In genomic region chr2:70068119-70068518, GRCh38 we compare ENCODE assay signal across 14 cellular contexts. TPM values are rescaled to one million over a fixed set of nuclear protein-coding genes. Genes with fewer than 3 reads are reported as not detected.
A peak's percentile ranks its signal among the peaks of the same experiment; 100 is the strongest.
DNase-seq lines count a peak whose midpoint lies in the region; ATAC-seq and TF ChIP-seq lines count a peak whose summit lies in the region.
"Had no signal": no experiment of that assay in that cellular context is flagged by ENCODE, and none has a peak within 500 bp of the region (broad histone marks: within the 10 kb centered on the region; RNA-seq: fewer than 3 reads in every experiment).

No MANE protein-coding gene starts in this region.

- WGBS in esophagus, 2 donors, result 94 to 96% methylated on average over 3 of the region's 3 CpGs
- 91 to 96% methylated on average over 3 of the region's 3 CpGs for WGBS in aorta, 2 donors

- intact Hi-C loops in CD4-positive, alpha-beta memory T cell (cut with micrococcal nuclease), result loop anchor here (5.0 kb wide), 1 partner anchor 179 kb away; the partner anchor contains the start of gene TIA1
- intact Hi-C loops in aorta (cut with DNase I), result loop anchor here in 1 of 2 donors (5.0 to 10.0 kb wide), 2 partner anchors 36 to 333 kb away; no protein-coding TSS in a partner anchor

- H3K27ac Mint-ChIP-seq in CD4-positive, alpha-beta memory T cell, result peak overlapping the region; percentile 81 to 99 (median 98)
- H3K27ac Mint-ChIP-seq in T-helper 17 cell, result peak overlapping the region; percentile 94
- H3K27ac Mint-ChIP-seq in progenitor cell of endocrine pancreas, result peak overlapping the region; percentile 8

- CTCF ChIA-PET in CD4-positive, alpha-beta memory T cell (lab: Charles Lee; ENCODE audit: partially characterized antibody), result interaction anchor here (1.1 to 5.8 kb wide), 12 partner anchors 13 to 233 kb away, joined by 3 to 109 read pairs (median 5); partner anchors contain the start of genes FAM136A and MXD1

- H3K4me3 ChIP-seq in CD4-positive, alpha-beta memory T cell (ENCODE audit: low read length in 2 of 2), result no peak overlapping the region
- no peak overlapping the region for H3K4me3 ChIP-seq in esophagus (ENCODE audit: low read depth in 1 of 2, low read length in 2 of 2)
- H3K4me3 ChIP-seq in aorta (ENCODE audit: low read length in 2 of 2), result no peak overlapping the region
- H3K4me3 ChIP-seq: BLaER1 treated with 17β-estradiol and CSF1 and Interleukin-3, amounts not matched to agents 10 nM and 100 nM; cardiac muscle cell; esophagus muscularis mucosa had no signal

- no peaks in the 10 kb centered on the region for H3K9me3 Mint-ChIP-seq in CD4-positive, alpha-beta memory T cell
- no peaks in the 10 kb centered on the region for H3K9me3 Mint-ChIP-seq in progenitor cell of endocrine pancreas (ENCODE audit: low read depth)

- ATAC-seq in T-helper 17 cell (no peak), HG02870 (IDR thresholded peaks at IDR 0.05; ENCODE audit: unreplicated experiment) (no peak), aorta (ENCODE audit: low FRiP score) (no peak)
- ATAC-seq: PC-3 had no signal

- TF ChIP-seq CTCF in progenitor cell of endocrine pancreas (IDR thresholded peaks at IDR 0.05; ENCODE audit: unreplicated experiment), result no peak

- H3K4me1 ChIP-seq in CD4-positive, alpha-beta memory T cell (ENCODE audit: insufficient read depth, low read length), result peaks cover 45% of the 10 kb centered on the region
- H3K4me1 ChIP-seq in esophagus (ENCODE audit: control insufficient read depth in 2 of 2, insufficient read depth in 2 of 2, low read length in 1 of 2), result peaks cover 0 to 1% of the 10 kb centered on the region in 2 donors
- H3K4me1 ChIP-seq in aorta (ENCODE audit: control insufficient read depth in 1 of 2, insufficient read depth in 2 of 2, low read length in 2 of 2), result no peaks in the 10 kb centered on the region

- POLR2A ChIA-PET in CD4-positive, alpha-beta memory T cell (lab: Charles Lee; ENCODE audit: partially characterized antibody), result interaction anchor here (0.6 to 29.5 kb wide), 16 partner anchors 10 to 180 kb away, joined by 3 to 2231 read pairs (median 6); partner anchors contain the start of genes C2orf42, MXD1, PCBP1 and TIA1

- peaks cover 31 to 43% of the 10 kb centered on the region in 2 donors for H3K36me3 Mint-ChIP-seq in CD4-positive, alpha-beta memory T cell
- H3K36me3 Mint-ChIP-seq in T-helper 17 cell (ENCODE audit: low read depth), result peaks cover 5% of the 10 kb centered on the region
- peaks cover 22% of the 10 kb centered on the region for H3K36me3 Mint-ChIP-seq in progenitor cell of endocrine pancreas (ENCODE audit: insufficient read depth)

- peaks cover 34 to 61% (median 44%) of the 10 kb centered on the region in 4 donors for H3K4me1 Mint-ChIP-seq in CD4-positive, alpha-beta memory T cell
- peaks cover 36% of the 10 kb centered on the region for H3K4me1 Mint-ChIP-seq in T-helper 17 cell
- peaks cover 4% of the 10 kb centered on the region for H3K4me1 Mint-ChIP-seq in progenitor cell of endocrine pancreas (ENCODE audit: low read depth)

- DNase-seq in CD4-positive, alpha-beta memory T cell, result no peak
- DNase-seq in T-helper 17 cell (no peak), progenitor cell of endocrine pancreas (ENCODE audit: low spot score, unreplicated experiment) (no peak), HUDEP-2 (lab: John Stamatoyannopoulos, UW; ENCODE audit: unreplicated experiment in 76 of 76) (no peak), hippocampal formation (lab: John Stamatoyannopoulos, UW) (no peak), aorta (no peak)
- DNase-seq: activated CD8-positive, alpha-beta memory T cell treated with anti-CD3 and anti-CD28 coated beads, Interleukin-2, amount 50 U/mL, for 48 hours; GDM1; PC-3 had no signal

- no peaks in the 10 kb centered on the region for H3K27me3 ChIP-seq in CD4-positive, alpha-beta memory T cell (ENCODE audit: insufficient read depth, low read length)
- H3K27me3 ChIP-seq in esophagus (ENCODE audit: control insufficient read depth in 1 of 2, insufficient read depth in 2 of 2, low read length in 2 of 2), result no peaks in the 10 kb centered on the region
- H3K27me3 ChIP-seq in aorta (ENCODE audit: control insufficient read depth in 1 of 2, insufficient read depth in 2 of 2, low read length in 1 of 2), result no peaks in the 10 kb centered on the region
- H3K27me3 ChIP-seq: BLaER1 treated with 17β-estradiol and CSF1 and Interleukin-3, amounts not matched to agents 10 nM and 100 nM; cardiac muscle cell; esophagus muscularis mucosa had no signal

- H3K27me3 Mint-ChIP-seq in CD4-positive, alpha-beta memory T cell, result no peaks in the 10 kb centered on the region
- H3K27me3 Mint-ChIP-seq in T-helper 17 cell (no peaks in the 10 kb centered on the region), progenitor cell of endocrine pancreas (no peaks in the 10 kb centered on the region)

- H3K9me3 ChIP-seq in CD4-positive, alpha-beta memory T cell (ENCODE audit: control insufficient read depth in 1 of 2, low read length in 2 of 2), result no peaks in the 10 kb centered on the region
- H3K9me3 ChIP-seq in T-helper 17 cell (ENCODE audit: control insufficient read depth, low read length, poor library complexity, severe bottlenecking) (no peaks in the 10 kb centered on the region), esophagus (ENCODE audit: control insufficient read depth in 2 of 2, insufficient read depth in 1 of 2, low read depth in 1 of 2, low read length in 1 of 2) (no peaks in the 10 kb centered on the region), aorta (ENCODE audit: control insufficient read depth, low read length) (no peaks in the 10 kb centered on the region)
- H3K9me3 ChIP-seq: BLaER1 treated with 17β-estradiol and CSF1 and Interleukin-3, amounts not matched to agents 10 nM and 100 nM; esophagus muscularis mucosa had no signal

- H3K4me3 Mint-ChIP-seq in CD4-positive, alpha-beta memory T cell, result peak overlapping the region in 7 of 8 donors; percentile 23 to 68 (median 53)
- H3K4me3 Mint-ChIP-seq in T-helper 17 cell, result peak overlapping the region; percentile 80
- H3K4me3 Mint-ChIP-seq in progenitor cell of endocrine pancreas (ENCODE audit: low read depth), result no peak overlapping the region

- no peaks in the 10 kb centered on the region for H3K36me3 ChIP-seq in CD4-positive, alpha-beta memory T cell (ENCODE audit: insufficient read depth, low read length)
- H3K36me3 ChIP-seq in esophagus (ENCODE audit: control insufficient read depth in 2 of 2, insufficient read depth in 2 of 2, low read length in 1 of 2) (peaks cover 2 to 5% of the 10 kb centered on the region in 2 donors), aorta (ENCODE audit: control insufficient read depth in 1 of 2, insufficient read depth in 2 of 2, low read length in 1 of 2) (peaks cover 2 to 5% of the 10 kb centered on the region in 2 donors)
- H3K36me3 ChIP-seq: cardiac muscle cell had no signal

- H3K27ac ChIP-seq in CD4-positive, alpha-beta memory T cell (ENCODE audit: low read depth, low read length), result peak overlapping the region; percentile 82
- H3K27ac ChIP-seq in esophagus (ENCODE audit: low read depth in 2 of 2, low read length in 1 of 2) (peak overlapping the region; percentile 70 to 83), aorta (ENCODE audit: low read depth in 1 of 2, low read length in 2 of 2) (no peak overlapping the region)
- H3K27ac ChIP-seq: cardiac muscle cell had no signal

RNA-seq across cellular contexts. Expression of gene PCBP1, which starts 19.2 kb away (rescaled TPM):
- 100 to 1,000 TPM; 372 to 383 TPM for total RNA-seq in CD4-positive, alpha-beta memory T cell
- 100 to 1,000 TPM; 116 to 153 TPM for polyA plus RNA-seq in CD4-positive, alpha-beta memory T cell
- total RNA-seq in T-helper 17 cell (100 to 1,000 TPM; 334 to 345 TPM), progenitor cell of endocrine pancreas (295 and 305 TPM in 2 replicates), aorta (100 to 1,000 TPM; 263 to 288 TPM)
- polyA plus RNA-seq in esophagus (100 to 1,000 TPM; 314 to 323 TPM), aorta (100 to 1,000 TPM; 249 to 259 TPM)

Comparison
In these comparisons a context has a peak if more than half of its experiments do, and no peak if none do; other contexts are left out.
1. H3K27ac ChIP-seq: peak in CD4-positive, alpha-beta memory T cell (single experiment) and esophagus (2 of 2); none in aorta (0 of 2).
2. H3K27ac Mint-ChIP-seq: peak in every context shown above with its lines; median percentile 98 in CD4-positive, alpha-beta memory T cell; 94 in T-helper 17 cell; 8 in progenitor cell of endocrine pancreas.